ENCODE assay signal across 22 cellular contexts in the genomic region with DNA sequence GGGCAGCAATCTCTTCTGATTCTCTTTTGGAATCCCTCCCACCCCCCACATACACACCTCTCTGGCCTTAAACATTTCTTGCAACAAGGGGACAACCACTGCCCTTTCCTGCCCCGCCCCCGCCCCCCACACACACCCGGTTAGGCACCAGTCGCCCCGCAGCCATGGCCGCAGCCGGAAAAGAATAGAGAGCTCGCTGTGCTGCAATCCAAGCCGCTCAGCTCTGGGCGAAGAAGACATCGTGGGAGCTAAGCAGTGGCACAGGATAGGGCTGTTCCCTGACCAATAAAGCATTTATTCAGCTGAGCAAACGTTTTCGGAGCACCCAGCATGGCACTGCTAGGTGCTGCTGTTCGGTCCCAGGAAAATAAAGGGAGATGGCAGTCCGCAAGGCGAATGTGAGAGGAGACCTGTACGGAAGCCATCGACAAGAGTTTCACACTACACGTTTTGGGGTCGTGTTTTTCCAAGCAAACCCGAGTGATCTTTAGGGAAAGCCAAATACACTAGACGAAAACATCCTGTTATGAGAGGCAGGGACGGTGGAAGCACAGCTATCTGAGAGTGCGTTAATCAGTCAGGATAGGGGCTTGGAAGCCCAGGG. TPM values are rescaled to one million over a fixed set of nuclear protein-coding genes. Genes with fewer than 3 reads are reported as not detected.
DNase-seq lines count a peak whose midpoint lies in the region; TF ChIP-seq lines count a peak whose summit lies in the region.
"Had no signal": no experiment of that assay in that cellular context is flagged by ENCODE, and none has a peak within 500 bp of the region (broad histone marks: within the 10 kb centered on the region; RNA-seq: fewer than 3 reads in every experiment).

No MANE protein-coding gene starts in this region.

- peaks cover 17% of the 10 kb centered on the region for H3K27me3 ChIP-seq in HUES64 (ENCODE audit: insufficient read depth, low read length)
- H3K27me3 ChIP-seq: gastroesophageal sphincter, pancreas, suprapubic skin had no signal

- no peak overlapping the region for H3K4me3 Mint-ChIP-seq in osteocyte (ENCODE audit: unreplicated experiment)
- H3K4me3 Mint-ChIP-seq: activated naive CD4-positive, alpha-beta T cell treated with anti-CD3 and anti-CD28 coated beads, Interleukin-2, amount 10 ng/mL, durations not matched to agents 7 days and 5 days had no signal

- no peaks in the 10 kb centered on the region for H3K27me3 Mint-ChIP-seq in osteocyte (ENCODE audit: unreplicated experiment)

- peak; percentile 69 for DNase-seq in ecto neural progenitor cell (ENCODE audit: low spot score)
- peak; percentile 53 for DNase-seq in left kidney (ENCODE audit: low read depth, low spot score)
- DNase-seq in osteocyte (ENCODE audit: extremely low spot score, unreplicated experiment) = peak; percentile 63
- no peak for DNase-seq in stimulated activated naive CD4-positive, alpha-beta T cell (lab: John Stamatoyannopoulos, UW)
- no peak for DNase-seq in activated naive CD4-positive, alpha-beta T cell treated with anti-CD3 and anti-CD28 coated beads, Interleukin-2, amount 50 U/mL, for 16 hours
- DNase-seq in T-helper 1 cell = no peak
- DNase-seq: activated CD8-positive, alpha-beta memory T cell treated with anti-CD3 and anti-CD28 coated beads for 24 hours; activated naive CD4-positive, alpha-beta T cell treated with anti-CD3 and anti-CD28 coated beads, Interleukin-2, amount 10 ng/mL, durations not matched to agents 7 days and 5 days; activated T-cell treated with anti-CD3 and anti-CD28 coated beads, Interleukin-2, amount 50 U/mL, for 48 hours; aorta; effector memory CD4-positive, alpha-beta T cell; esophagus squamous epithelium; Karpas-422; NCI-H2029; NCI-H226; pancreas; SK-N-SH had no signal

- no peaks in the 10 kb centered on the region for H3K9me3 ChIP-seq in HUES64 (ENCODE audit: insufficient read depth, low read depth, low read length)
- H3K9me3 ChIP-seq: esophagus squamous epithelium, gastroesophageal sphincter, pancreas, SK-N-SH, suprapubic skin had no signal

- peaks cover 35% of the 10 kb centered on the region for H3K4me1 Mint-ChIP-seq in osteocyte (ENCODE audit: unreplicated experiment)
- H3K4me1 Mint-ChIP-seq: activated naive CD4-positive, alpha-beta T cell treated with anti-CD3 and anti-CD28 coated beads, Interleukin-2, amount 10 ng/mL, durations not matched to agents 7 days and 5 days had no signal

- TF ChIP-seq CTCF in osteocyte (IDR thresholded peaks at IDR 0.05) = no peak

- H3K4me1 ChIP-seq in HUES64 (ENCODE audit: insufficient read depth, low read length) = peaks cover 81% of the 10 kb centered on the region
- H3K4me1 ChIP-seq: pancreas, suprapubic skin had no signal

- peak overlapping the region; percentile 31 for H3K27ac Mint-ChIP-seq in osteocyte (ENCODE audit: unreplicated experiment)
- H3K27ac Mint-ChIP-seq: activated naive CD4-positive, alpha-beta T cell treated with anti-CD3 and anti-CD28 coated beads, Interleukin-2, amount 10 ng/mL, durations not matched to agents 7 days and 5 days had no signal

- H3K4me3 ChIP-seq in HUES64 (ENCODE audit: low read length) = peak overlapping the region; percentile 90
- H3K4me3 ChIP-seq: esophagus squamous epithelium, gastroesophageal sphincter, pancreas, suprapubic skin had no signal

- WGBS in HUES64 = 10% methylated on average over 24 of the region's 24 CpGs

- H3K36me3 Mint-ChIP-seq in osteocyte (ENCODE audit: unreplicated experiment) = no peaks in the 10 kb centered on the region
- H3K36me3 Mint-ChIP-seq: activated naive CD4-positive, alpha-beta T cell treated with anti-CD3 and anti-CD28 coated beads, Interleukin-2, amount 10 ng/mL, durations not matched to agents 7 days and 5 days had no signal

- peak overlapping the region; percentile 89 for H3K9ac ChIP-seq in HUES64 (ENCODE audit: low read depth, low read length)
- H3K9ac ChIP-seq: SK-N-SH had no signal

- H3K9me3 Mint-ChIP-seq in osteocyte (ENCODE audit: unreplicated experiment) = no peaks in the 10 kb centered on the region
- H3K9me3 Mint-ChIP-seq: activated naive CD4-positive, alpha-beta T cell treated with anti-CD3 and anti-CD28 coated beads, Interleukin-2, amount 10 ng/mL, durations not matched to agents 7 days and 5 days; CD14-positive monocyte had no signal

- no peaks in the 10 kb centered on the region for H3K36me3 ChIP-seq in HUES64 (ENCODE audit: insufficient read depth, low read length)
- H3K36me3 ChIP-seq: esophagus squamous epithelium, gastroesophageal sphincter, pancreas, suprapubic skin had no signal

- H3K27ac ChIP-seq in HUES64 (ENCODE audit: low read depth, low read length) = 0 out of 2 replicates have a peak overlapping the region, but pooled peaks have one; percentile 17
- H3K27ac ChIP-seq: esophagus squamous epithelium, gastroesophageal sphincter, pancreas, RWPE1, suprapubic skin had no signal

RNA-seq across cellular contexts. Expression of gene SKIDA1, which starts 18.3 kb away (rescaled TPM):
- polyA plus RNA-seq in HUES64 (2013, experiment 1 of 2) = 7.8 TPM
- 13.9 TPM for polyA plus RNA-seq in HUES64 (2013, experiment 2 of 2)
- total RNA-seq in osteocyte = 4.3 and 4.9 TPM in 2 replicates

RNA-seq across cellular contexts. Expression of gene MLLT10, which starts 26.9 kb away (rescaled TPM):
- 33.7 TPM for polyA plus RNA-seq in HUES64 (2013, experiment 1 of 2)
- polyA plus RNA-seq in HUES64 (2013, experiment 2 of 2) = 38.4 TPM
- total RNA-seq in osteocyte = 43.9 and 56.5 TPM in 2 replicates

Comparison
In these comparisons a context has a peak if more than half of its experiments do, and no peak if none do; other contexts are left out.
1. DNase-seq: peak in ecto neural progenitor cell (single experiment), left kidney (single experiment) and osteocyte (single experiment); none in stimulated activated naive CD4-positive, alpha-beta T cell (0 of 6), activated naive CD4-positive, alpha-beta T cell treated with anti-CD3 and anti-CD28 coated beads, Interleukin-2, amount 50 U/mL, for 16 hours (single experiment) and T-helper 1 cell (0 of 5).